8 cellular contexts compared by ENCODE assay signal in genomic region chr19:27793644-27794443, GRCh38.
DNase-seq lines count a peak whose midpoint lies in the region; ATAC-seq and TF ChIP-seq lines count a peak whose summit lies in the region.

No MANE protein-coding gene starts in this region.

- peak overlapping the region; percentile 81 for H3K27ac ChIP-seq in endodermal cell (ENCODE audit: low read depth, low read length)

- peak; percentile 83 for ATAC-seq in GM21360 (IDR thresholded peaks at IDR 0.05; ENCODE audit: unreplicated experiment)

- peaks cover 2% of the 10 kb centered on the region for H3K36me3 ChIP-seq in endodermal cell (ENCODE audit: control insufficient read depth, insufficient read depth, low read length)

- H3K4me3 Mint-ChIP-seq in endodermal cell = peak overlapping the region; percentile 78

- H3K4me1 ChIP-seq in endodermal cell (ENCODE audit: control insufficient read depth, insufficient read depth, low read length) = no peaks in the 10 kb centered on the region

- DNase-seq in COLO829 (ENCODE audit: low spot score) (peak; percentile 82), HT-29 (ENCODE audit: low spot score) (peak; percentile 96), NOMO-1 (lab: John Stamatoyannopoulos, UW; ENCODE audit: unreplicated experiment in 2 of 2) (peak; percentile 89 to 92), endodermal cell (peak; percentile 97), mesenteric fat pad (ENCODE audit: low spot score) (peak; percentile 97)
- peak; percentile 67 for DNase-seq in activated CD8-positive, alpha-beta memory T cell treated with anti-CD3 and anti-CD28 coated beads, Interleukin-2, amount 50 U/mL, for 1 hour (ENCODE audit: extremely low read depth)
- peak; percentile 81 for DNase-seq in stimulated activated CD8-positive, alpha-beta memory T cell treated with anti-CD3 and anti-CD28 coated beads, Interleukin-15, amount 100 ng/mL, for 1 hour (ENCODE audit: low read depth)

- no peaks in the 10 kb centered on the region for H3K27me3 ChIP-seq in endodermal cell (ENCODE audit: control insufficient read depth, insufficient read depth, low read length, poor library complexity, severe bottlenecking)

- TF ChIP-seq CTCF in endodermal cell (conservative IDR thresholded peaks at IDR 0.05) = no peak

- peaks cover 4% of the 10 kb centered on the region for H3K9me3 Mint-ChIP-seq in endodermal cell

- H3K27ac Mint-ChIP-seq in endodermal cell = peak overlapping the region; percentile 88

- H3K9ac ChIP-seq in endodermal cell (ENCODE audit: extremely low read depth, low read length, poor library complexity, severe bottlenecking) = peak overlapping the region; percentile 61

- H3K27me3 Mint-ChIP-seq in endodermal cell (ENCODE audit: insufficient read depth) = no peaks in the 10 kb centered on the region

- no peaks in the 10 kb centered on the region for H3K9me3 ChIP-seq in endodermal cell (ENCODE audit: control insufficient read depth, low read length)

- peaks cover 15% of the 10 kb centered on the region for H3K36me3 Mint-ChIP-seq in endodermal cell (ENCODE audit: low read depth)

- peak overlapping the region; percentile 93 for H3K4me3 ChIP-seq in endodermal cell (ENCODE audit: low read length)

- WGBS in endodermal cell (ENCODE audit: insufficient coverage in 1 of 2, insufficient read length in 1 of 2), 2 experiments = 0 to 1% methylated on average over 12 to 48 of the region's 48 CpGs

- peaks cover 5% of the 10 kb centered on the region for H3K4me1 Mint-ChIP-seq in endodermal cell

Comparison
In these comparisons a context has a peak if more than half of its experiments do, and no peak if none do; other contexts are left out.
1. Peak in every context shown above with its lines: DNase-seq, ATAC-seq, H3K4me3 ChIP-seq and H3K27ac ChIP-seq.